Comparison of ENCODE assay signal across 13 cellular contexts in the genomic region with DNA sequence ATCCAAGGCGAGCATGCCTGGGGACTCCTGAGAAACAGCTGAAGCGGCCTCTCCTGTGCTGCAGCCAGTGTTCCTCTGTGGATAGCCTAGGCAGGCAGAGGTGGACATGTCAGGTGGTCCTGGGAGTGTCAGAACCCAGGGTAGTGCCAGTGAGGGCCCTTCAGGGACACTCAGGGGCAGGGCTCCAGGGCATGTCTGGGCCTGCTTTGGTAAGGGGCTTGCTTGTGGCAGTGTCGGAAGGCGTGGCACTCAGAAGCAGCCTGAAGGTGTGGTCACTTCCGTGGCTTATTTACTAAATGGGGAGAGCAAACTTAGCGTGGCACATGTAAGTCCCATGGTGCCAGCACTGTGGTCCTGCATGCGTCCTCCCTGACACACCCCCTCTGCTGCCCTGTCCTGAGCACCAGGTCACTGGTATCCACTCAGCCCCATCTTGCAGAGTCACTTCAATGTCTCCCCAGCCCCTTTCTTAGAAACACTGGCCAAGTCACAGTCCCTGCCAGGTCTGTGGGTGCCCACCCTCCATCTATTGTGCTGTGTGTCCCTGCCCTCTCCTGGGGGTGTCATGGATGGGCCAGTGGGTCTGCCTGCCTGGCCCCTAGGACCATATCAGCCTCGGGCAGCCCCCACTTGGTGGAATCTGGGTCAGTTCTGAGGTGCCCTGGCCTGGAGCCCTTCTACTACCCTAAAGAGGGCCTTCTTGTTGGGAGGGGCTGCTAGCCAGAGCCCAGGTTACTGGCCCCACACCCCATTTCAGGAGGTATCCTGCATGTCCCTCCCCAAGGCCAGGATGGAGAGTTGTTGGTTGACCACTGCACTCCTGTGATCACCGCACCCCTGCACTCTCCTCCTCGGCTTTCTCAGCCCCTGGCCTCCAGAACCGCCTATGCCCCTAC. TPM values are rescaled to one million over a fixed set of nuclear protein-coding genes. Genes with fewer than 3 reads are reported as not detected.
DNase-seq lines count a peak whose midpoint lies in the region; ATAC-seq, FAIRE-seq and TF ChIP-seq lines count a peak whose summit lies in the region.
"Had no signal": no experiment of that assay in that cellular context is flagged by ENCODE, and none has a peak within 500 bp of the region (broad histone marks: within the 10 kb centered on the region; RNA-seq: fewer than 3 reads in every experiment).

No MANE protein-coding gene starts in this region.

- no peaks in the 10 kb centered on the region for H3K9me3 Mint-ChIP-seq in central memory CD8-positive, alpha-beta T cell

- peak; percentile 24 for FAIRE-seq in GM12892 (lab: Jason Lieb, UNC)

- TF ChIP-seq POLR2A in GM12892 (IDR thresholded peaks at IDR 0.05; ENCODE audit: low read depth, low read length): no peak

- H3K27me3 Mint-ChIP-seq in central memory CD8-positive, alpha-beta T cell: no peaks in the 10 kb centered on the region

- H3K36me3 ChIP-seq in BLaER1: peaks cover 72% of the 10 kb centered on the region

- peak overlapping the region; percentile 53 for H3K27ac ChIP-seq in BLaER1
- H3K27ac ChIP-seq: brain microvascular endothelial cell, SJSA1 had no signal

- H3K4me3 ChIP-seq in BLaER1: no peak overlapping the region
- H3K4me3 ChIP-seq: SJSA1 had no signal

- peaks cover 46% of the 10 kb centered on the region for H3K4me1 ChIP-seq in BLaER1

- H3K36me3 Mint-ChIP-seq in central memory CD8-positive, alpha-beta T cell (ENCODE audit: insufficient read depth): peaks cover 7% of the 10 kb centered on the region

- H3K9me3 ChIP-seq in BLaER1: no peaks in the 10 kb centered on the region
- H3K9me3 ChIP-seq: SJSA1 had no signal

- no peaks in the 10 kb centered on the region for H3K27me3 ChIP-seq in BLaER1
- H3K27me3 ChIP-seq: brain microvascular endothelial cell, SJSA1 had no signal

- H3K27ac Mint-ChIP-seq in central memory CD8-positive, alpha-beta T cell (ENCODE audit: low read depth): peak overlapping the region; percentile 67

- H3K4me3 Mint-ChIP-seq in central memory CD8-positive, alpha-beta T cell: no peak overlapping the region

- H3K9ac ChIP-seq in BLaER1: 0 out of 2 replicates have a peak overlapping the region, but pooled peaks have one; percentile 34

- H4K20me1 ChIP-seq in BLaER1: peaks cover 73% of the 10 kb centered on the region

- TF ChIP-seq CTCF in omental fat pad (IDR thresholded peaks at IDR 0.05): no peak

- ATAC-seq in central memory CD8-positive, alpha-beta T cell (replicated peaks; ENCODE audit: extremely low read depth, poor library complexity, severe bottlenecking): no peak
- ATAC-seq in omental fat pad (ENCODE audit: low FRiP score): peak; percentile 19
- no peak for ATAC-seq in HG03025 (IDR thresholded peaks at IDR 0.05; ENCODE audit: low FRiP score, unreplicated experiment)
- no peak for ATAC-seq in HG03460 (IDR thresholded peaks at IDR 0.05; ENCODE audit: unreplicated experiment)
- no peak for ATAC-seq in GM18511 (IDR thresholded peaks at IDR 0.05; ENCODE audit: unreplicated experiment)

- no peak for DNase-seq in GM12892 (ENCODE audit: insufficient read length)
- no peak for DNase-seq in central memory CD8-positive, alpha-beta T cell (ENCODE audit: low spot score in 2 of 2)
- no peak for DNase-seq in omental fat pad (ENCODE audit: low spot score)
- DNase-seq in NCI-H2029 treated with DMSO at 0.1 percent for 48 hours (lab: John Stamatoyannopoulos, UW): no peak
- DNase-seq: brain microvascular endothelial cell, DND-41, islet precursor cell, NCI-H524 treated with DMSO at 0.1 percent for 48 hours had no signal

- peaks cover 34% of the 10 kb centered on the region for H3K4me1 Mint-ChIP-seq in central memory CD8-positive, alpha-beta T cell

- H3K4me2 ChIP-seq in BLaER1: no peak overlapping the region

RNA-seq across cellular contexts. Expression of gene ZMIZ2, which starts 6.4 kb away (rescaled TPM):
- 56.1 TPM for polyA plus RNA-seq in GM12892 (2012; ENCODE audit: missing spikeins)
- total RNA-seq in omental fat pad: 10 to 100 TPM; 13.5 to 26.3 (median 15.3) TPM

RNA-seq across cellular contexts. Expression of gene PPIA, which starts 41.4 kb away (rescaled TPM):
- 3,328 TPM for polyA plus RNA-seq in GM12892 (2012; ENCODE audit: missing spikeins)
- 1,000 to 10,000 TPM; 1,060 to 1,801 (median 1,521) TPM for total RNA-seq in omental fat pad
